ENCODE assay signal across 15 cellular contexts in the genomic region with DNA sequence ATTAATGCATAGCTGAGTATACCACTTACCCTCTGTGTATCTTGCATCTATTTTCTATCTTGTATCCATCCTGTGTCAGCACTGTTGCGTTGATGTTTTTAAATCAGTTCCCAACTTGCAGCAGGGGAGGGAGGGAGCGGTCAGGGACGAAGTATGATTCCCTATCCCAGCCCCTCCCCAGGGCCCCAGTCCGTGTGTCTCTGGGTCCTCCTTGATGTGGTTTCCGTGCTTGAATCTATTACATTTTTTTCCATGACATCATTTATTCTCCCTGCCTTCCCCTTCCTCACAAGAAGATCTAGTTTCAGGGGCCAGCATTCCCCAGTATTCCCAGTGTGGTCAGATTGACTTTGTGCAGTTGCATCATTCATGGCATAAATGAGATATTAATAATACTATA.
"Had no signal": no experiment of that assay in that cellular context is flagged by ENCODE, and none has a peak within 500 bp of the region (broad histone marks: within the 10 kb centered on the region; RNA-seq: fewer than 3 reads in every experiment).

No MANE protein-coding gene starts in this region.

- H3K27ac ChIP-seq: breast epithelium had no signal

- H3K27me3 ChIP-seq: breast epithelium, MG63 had no signal

- DNase-seq: activated B cell treated with CpG ODN at 0.5 μM for 24 hours; activated CD4-positive, alpha-beta T cell treated with anti-CD3 and anti-CD28 coated beads for 1 hour; activated CD8-positive, alpha-beta memory T cell treated with anti-CD3 and anti-CD28 coated beads for 24 hours; activated gamma-delta T cell; MG63; MV-4-11; NCI-H1092 treated with DMSO at 0.1 percent for 48 hours; NCI-H1436; NCI-H1694 treated with DMSO at 0.1 percent for 48 hours; NCI-H2029 treated with DMSO at 0.1 percent for 48 hours; NCI-H446; NCI-H524; PC-3; SHP77 had no signal

- H3K9me3 ChIP-seq: breast epithelium, MG63 had no signal

- H3K4me1 ChIP-seq: breast epithelium had no signal

- H3K4me3 ChIP-seq: breast epithelium, MG63 had no signal

- ATAC-seq: PC-3 had no signal

- H3K36me3 ChIP-seq: breast epithelium, MG63 had no signal
